1 cellular context compared by ENCODE assay signal in genomic region chr6:170234419-170234818, GRCh38.
TF ChIP-seq lines count a peak whose summit lies in the region.

No MANE protein-coding gene starts in this region.

TF ChIP-seq in GM23338, 12 proteins besides CTCF, POLR2A, EP300 and RAD21 (continued from another document):
- no peak for TF ChIP-seq REST (IDR thresholded peaks at IDR 0.05; ENCODE audit: unreplicated experiment)
- TF ChIP-seq JUNB (IDR thresholded peaks at IDR 0.05; ENCODE audit: unreplicated experiment), result no peak
- no peak for TF ChIP-seq ZNF331 (CRISPR knock-in tag; IDR thresholded peaks at IDR 0.05; ENCODE audit: low read depth)
- no peak for TF ChIP-seq STAT1 (IDR thresholded peaks at IDR 0.05; ENCODE audit: unreplicated experiment)
- no peak for TF ChIP-seq POLR2AphosphoS5 (IDR thresholded peaks at IDR 0.05; ENCODE audit: low read depth)
- no peak for TF ChIP-seq ZNF462 (CRISPR knock-in tag; IDR thresholded peaks at IDR 0.05)
